ENCODE assay signal across 25 cellular contexts in the genomic region with DNA sequence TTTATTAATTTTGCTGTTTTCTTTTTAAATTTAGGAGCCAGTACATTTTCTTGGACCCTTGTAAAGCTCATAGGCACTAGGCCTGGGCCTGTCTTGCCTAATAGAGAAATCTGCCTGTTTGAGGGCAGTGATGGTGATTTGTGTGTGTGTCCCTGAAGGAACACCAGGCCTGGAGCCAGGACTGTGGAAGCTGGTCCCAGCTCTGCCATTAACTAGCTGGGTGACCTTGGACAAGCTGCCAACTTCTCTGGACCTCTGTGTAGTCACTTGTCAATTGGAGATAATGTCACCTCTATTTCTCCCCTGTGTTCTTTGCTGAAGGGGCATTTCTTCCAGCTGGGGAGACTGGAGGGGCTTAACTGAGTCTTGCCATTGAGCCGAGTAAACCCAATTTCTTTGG. TPM values are rescaled to one million over a fixed set of nuclear protein-coding genes. Genes with fewer than 3 reads are reported as not detected.
DNase-seq lines count a peak whose midpoint lies in the region; ATAC-seq and TF ChIP-seq lines count a peak whose summit lies in the region.
"Had no signal": no experiment of that assay in that cellular context is flagged by ENCODE, and none has a peak within 500 bp of the region (broad histone marks: within the 10 kb centered on the region; RNA-seq: fewer than 3 reads in every experiment).

No MANE protein-coding gene starts in this region.

- H3K27me3 Mint-ChIP-seq in Caco-2 (ENCODE audit: insufficient read depth, unreplicated experiment), result no peaks in the 10 kb centered on the region

- in situ Hi-C loops in mammary epithelial cell (cut with MboI; ENCODE audit: low sequenced_read_pairs in 2 of 2) (no loop called here), KBM-7 (cut with MboI; ENCODE audit: low pct_unique_long_range_greater_than_20kb, low sequenced_read_pairs) (no loop called here)

- H3K36me3 Mint-ChIP-seq in Caco-2 (ENCODE audit: insufficient read depth, unreplicated experiment), result peaks cover 17% of the 10 kb centered on the region

- no TSS peak for BruUV-seq in mammary epithelial cell (replicated peaks; lab: Mats Ljungman, UMichigan)
- BruUV-seq in Caco-2 (replicated peaks; lab: Mats Ljungman, UMichigan), result no TSS peak

- H3K4me1 ChIP-seq in breast epithelium (peaks cover 0 to 4% of the 10 kb centered on the region in 2 donors), mammary epithelial cell (ENCODE audit: insufficient read depth, low read length) (peaks cover 20% of the 10 kb centered on the region), left ventricle myocardium inferior (peaks cover 18% of the 10 kb centered on the region), osteoblast (ENCODE audit: insufficient read depth, low read length) (peaks cover 6% of the 10 kb centered on the region), Caco-2 (peaks cover 28% of the 10 kb centered on the region)
- H3K4me1 ChIP-seq: HAP-1, SJCRH30 had no signal

- H3K9me3 Mint-ChIP-seq in Caco-2 (ENCODE audit: unreplicated experiment), result peaks cover 27% of the 10 kb centered on the region

- H2AFZ ChIP-seq in mammary epithelial cell (ENCODE audit: low read depth, low read length) (no peak overlapping the region), osteoblast (ENCODE audit: low read length) (no peak overlapping the region)
- H2AFZ ChIP-seq: PC-9 had no signal

- no peak for TF ChIP-seq POLR2A in breast epithelium (IDR thresholded peaks at IDR 0.05)

- peaks cover 21% of the 10 kb centered on the region for H3K4me1 Mint-ChIP-seq in Caco-2 (ENCODE audit: low read depth, unreplicated experiment)

- H3K36me3 ChIP-seq in breast epithelium, result no peaks in the 10 kb centered on the region
- no peaks in the 10 kb centered on the region for H3K36me3 ChIP-seq in mammary epithelial cell (ENCODE audit: insufficient read depth, low read length)
- H3K36me3 ChIP-seq in left ventricle myocardium inferior, result no peaks in the 10 kb centered on the region
- no peaks in the 10 kb centered on the region for H3K36me3 ChIP-seq in osteoblast (ENCODE audit: insufficient read depth, low read length)
- no peaks in the 10 kb centered on the region for H3K36me3 ChIP-seq in Caco-2 (ENCODE audit: control insufficient read depth, insufficient read depth, low read length)
- H3K36me3 ChIP-seq: HAP-1, MG63, SJCRH30 had no signal

- H3K27me3 ChIP-seq in breast epithelium, result no peaks in the 10 kb centered on the region
- H3K27me3 ChIP-seq in mammary epithelial cell (ENCODE audit: insufficient read depth, low read length), result no peaks in the 10 kb centered on the region
- no peaks in the 10 kb centered on the region for H3K27me3 ChIP-seq in left ventricle myocardium inferior (ENCODE audit: low read depth)
- no peaks in the 10 kb centered on the region for H3K27me3 ChIP-seq in osteoblast (ENCODE audit: insufficient read depth, low read length)
- H3K27me3 ChIP-seq in Caco-2 (replicated peaks; ENCODE audit: control insufficient read depth, insufficient read depth, low read length), result no peaks in the 10 kb centered on the region
- H3K27me3 ChIP-seq: MG63, SJCRH30 had no signal

- CTCF ChIA-PET in mammary epithelial cell (lab: Charles Lee; ENCODE audit: low non-redundant PET), result interaction anchor here (0.6 kb wide), 1 partner anchor 99 kb away, joined by 4 read pairs; no protein-coding TSS in a partner anchor
- CTCF ChIA-PET in Caco-2 (lab: Charles Lee), result interaction anchor here (0.6 to 0.7 kb wide), 2 partner anchors 28 to 475 kb away, joined by 4 read pairs; partner anchors contain the start of gene LRRC10B

- H3K4me3 Mint-ChIP-seq in Caco-2 (ENCODE audit: unreplicated experiment), result no peak overlapping the region
- H3K4me3 Mint-ChIP-seq: IgD-negative memory B cell had no signal

- H4K20me1 ChIP-seq in mammary epithelial cell (ENCODE audit: insufficient read depth, low read length), result no peaks in the 10 kb centered on the region
- H4K20me1 ChIP-seq in osteoblast (ENCODE audit: insufficient read depth, low read length), result no peaks in the 10 kb centered on the region

- no peak for ATAC-seq in HG02759 (IDR thresholded peaks at IDR 0.05; ENCODE audit: unreplicated experiment)

- H3K4me2 ChIP-seq in mammary epithelial cell (ENCODE audit: insufficient read depth, low read depth, low read length), result no peak overlapping the region
- H3K4me2 ChIP-seq in osteoblast (ENCODE audit: insufficient read depth, low read length), result no peak overlapping the region
- H3K4me2 ChIP-seq: PC-9 had no signal

- TF ChIP-seq CTCF in breast epithelium (IDR thresholded peaks at IDR 0.05) (no peak), mammary epithelial cell (conservative IDR thresholded peaks at IDR 0.05 in 1 of 2, IDR thresholded peaks at IDR 0.05 in 1 of 2; ENCODE audit: extremely low read depth in 1 of 2, insufficient read depth in 1 of 2, low read depth in 1 of 2, low read length in 2 of 2) (no peak), left ventricle myocardium inferior (IDR thresholded peaks at IDR 0.05; ENCODE audit: borderline replicate concordance) (no peak), osteoblast (IDR thresholded peaks at IDR 0.05; ENCODE audit: extremely low read depth, low read depth, low read length) (no peak), Caco-2 (IDR thresholded peaks at IDR 0.05; ENCODE audit: insufficient read depth in 1 of 2, low read depth in 1 of 2, low read length in 1 of 2, severe bottlenecking in 1 of 2, unreplicated experiment in 1 of 2) (no peak)

- H3K79me2 ChIP-seq in mammary epithelial cell (ENCODE audit: insufficient read depth, low read length) (no peaks in the 10 kb centered on the region), osteoblast (ENCODE audit: insufficient read depth, low read length) (no peaks in the 10 kb centered on the region)

- H3K27ac ChIP-seq in breast epithelium (no peak overlapping the region), mammary epithelial cell (ENCODE audit: insufficient read depth, low read depth, low read length) (no peak overlapping the region), left ventricle myocardium inferior (replicated peaks) (peak overlapping the region; percentile 47), osteoblast (ENCODE audit: low read depth, low read length) (no peak overlapping the region)
- H3K27ac ChIP-seq: 22Rv1, HL-60, PC-9, RWPE1, SJCRH30 had no signal

- 100% methylated on average over 1 of the region's 1 CpG for WGBS in mammary epithelial cell (ENCODE audit: low coverage, missing lambda C conversion rate)

- dilution Hi-C loops in mammary epithelial cell (cut with HindIII; ENCODE audit: low sequenced_read_pairs), result no loop called here

- no peak overlapping the region for H3K27ac Mint-ChIP-seq in Caco-2 (ENCODE audit: unreplicated experiment)
- H3K27ac Mint-ChIP-seq: IgD-negative memory B cell had no signal

- peak; percentile 0 to 9 for DNase-seq in breast epithelium (ENCODE audit: low spot score in 2 of 2)
- no peak for DNase-seq in mammary epithelial cell
- peak; percentile 45 for DNase-seq in left ventricle myocardium inferior
- DNase-seq in osteoblast (ENCODE audit: insufficient read length, low spot score, missing footprints), result peak; percentile 31
- no peak for DNase-seq in KBM-7
- DNase-seq in Caco-2, result no peak
- no peak for DNase-seq in dermis blood vessel endothelial cell
- DNase-seq: GDM1, Kasumi-1, MG63, NCI-H1048, NCI-H1436, NCI-H1930, NCI-H345, NCI-H524 treated with DMSO at 0.1 percent for 48 hours, PC-9, SJCRH30 had no signal

- intact Hi-C loops in breast epithelium (cut with DNase I; ENCODE audit: low total_unique reads) (no loop called here), mammary epithelial cell (cut with micrococcal nuclease) (no loop called here), left ventricle myocardium inferior (cut with micrococcal nuclease) (no loop called here), Caco-2 (cut with micrococcal nuclease; ENCODE audit: unreplicated experiment) (no loop called here)

- H3K9ac ChIP-seq in mammary epithelial cell (ENCODE audit: insufficient read depth, low read length), result no peak overlapping the region

- H3K4me3 ChIP-seq in breast epithelium, result no peak overlapping the region
- H3K4me3 ChIP-seq in mammary epithelial cell (replicated peaks in 1 of 3; ENCODE audit: insufficient read depth in 1 of 3, low read depth in 2 of 3, low read length in 3 of 3), result no peak overlapping the region
- H3K4me3 ChIP-seq in left ventricle myocardium inferior, result no peak overlapping the region
- no peak overlapping the region for H3K4me3 ChIP-seq in osteoblast (ENCODE audit: insufficient read depth, low read length)
- H3K4me3 ChIP-seq in Caco-2 (ENCODE audit: low read depth, low read length), result no peak overlapping the region
- H3K4me3 ChIP-seq: HAP-1, MG63, PC-9, SJCRH30 had no signal

- POLR2A ChIA-PET in Caco-2 (lab: Charles Lee), result no interaction called here

- H3K9me3 ChIP-seq in breast epithelium (no peaks in the 10 kb centered on the region), mammary epithelial cell (replicated peaks; ENCODE audit: insufficient read depth, low read length) (no peaks in the 10 kb centered on the region), left ventricle myocardium inferior (replicated peaks) (peaks cover 14% of the 10 kb centered on the region), osteoblast (ENCODE audit: low read depth, low read length) (no peaks in the 10 kb centered on the region), Caco-2 (no peaks in the 10 kb centered on the region)
- H3K9me3 ChIP-seq: SJCRH30 had no signal

RNA-seq across cellular contexts. Expression of gene FTH1, which starts 16.0 kb away (rescaled TPM):
- total RNA-seq in breast epithelium (1,000 to 10,000 TPM; 2,151 to 6,439 (median 3,491) TPM), mammary epithelial cell (1,000 to 10,000 TPM; 2,122 to 4,396 TPM), left ventricle myocardium inferior (2,346 TPM), osteoblast (1,459 and 1,507 TPM in 2 replicates), Caco-2 (2022) (1,282 and 1,565 TPM in 2 replicates), dermis blood vessel endothelial cell (742 and 1,944 TPM in 2 replicates)
- 3,424 TPM for polyA plus RNA-seq in mammary epithelial cell
- 11,932 TPM for polyA minus RNA-seq in mammary epithelial cell

RNA-seq across cellular contexts. Expression of gene BEST1, which starts 33.3 kb away (rescaled TPM):
- 10 to 100 TPM in 1 of 3 donors, 1 to 10 TPM in 2; 3.7 to 10.1 (median 5.9) TPM for total RNA-seq in breast epithelium
- total RNA-seq in mammary epithelial cell, result under 1 TPM; 0.24 to 0.67 TPM
- 0.14 TPM for polyA plus RNA-seq in mammary epithelial cell
- polyA minus RNA-seq in mammary epithelial cell, result 0.26 TPM
- 0.58 TPM for total RNA-seq in left ventricle myocardium inferior
- 5.6 and 8.0 TPM in 2 replicates for total RNA-seq in osteoblast
- total RNA-seq in Caco-2 (2022), result 4.7 and 6.7 TPM in 2 replicates
- total RNA-seq in dermis blood vessel endothelial cell, result 0.05 TPM in 1 of 2 replicates, not detected in the other
- total RNA-seq: Daoy, HT1080 had no signal

Comparison
In these comparisons a context has a peak if more than half of its experiments do, and no peak if none do; other contexts are left out.
1. DNase-seq: peak in breast epithelium (2 of 2), left ventricle myocardium inferior (single experiment) and osteoblast (single experiment); none in mammary epithelial cell (single experiment), KBM-7 (single experiment), Caco-2 (0 of 2) and dermis blood vessel endothelial cell (single experiment).